In genomic region chr2:227389231-227389630, GRCh38 we compare ENCODE assay signal across 23 cellular contexts. TPM values are rescaled to one million over a fixed set of nuclear protein-coding genes. Genes with fewer than 3 reads are reported as not detected.
A peak's percentile ranks its signal among the peaks of the same experiment; 100 is the strongest.
DNase-seq lines count a peak whose midpoint lies in the region; ATAC-seq and TF ChIP-seq lines count a peak whose summit lies in the region.
"Had no signal": no experiment of that assay in that cellular context is flagged by ENCODE, and none has a peak within 500 bp of the region (broad histone marks: within the 10 kb centered on the region; RNA-seq: fewer than 3 reads in every experiment).

No MANE protein-coding gene starts in this region.

- H3K27me3 ChIP-seq in PC-3 (ENCODE audit: low read length), result no peaks in the 10 kb centered on the region
- H3K27me3 ChIP-seq in adipocyte (replicated peaks; ENCODE audit: control insufficient read depth, insufficient read depth, low read length), result no peaks in the 10 kb centered on the region
- no peaks in the 10 kb centered on the region for H3K27me3 ChIP-seq in foreskin keratinocyte
- H3K27me3 ChIP-seq: BLaER1 treated with 17β-estradiol and CSF1 and Interleukin-3, amounts not matched to agents 10 nM and 100 nM; Peyer's patch had no signal

- H3K9me3 Mint-ChIP-seq in glutamatergic neuron (ENCODE audit: unreplicated experiment), result no peaks in the 10 kb centered on the region
- no peaks in the 10 kb centered on the region for H3K9me3 Mint-ChIP-seq in effector memory CD8-positive, alpha-beta T cell
- H3K9me3 Mint-ChIP-seq: CD4-positive, alpha-beta memory T cell had no signal

- H3K4me3 Mint-ChIP-seq in glutamatergic neuron (ENCODE audit: unreplicated experiment), result no peak overlapping the region
- H3K4me3 Mint-ChIP-seq in effector memory CD8-positive, alpha-beta T cell, result no peak overlapping the region
- H3K4me3 Mint-ChIP-seq: CD4-positive, alpha-beta memory T cell had no signal

- H3K9ac ChIP-seq in PC-3 (ENCODE audit: low read length) (no peak overlapping the region), adipocyte (ENCODE audit: low read length) (peak overlapping the region; percentile 30)
- H3K9ac ChIP-seq: BLaER1 treated with 17β-estradiol and CSF1 and Interleukin-3, amounts not matched to agents 10 nM and 100 nM had no signal

- no peaks in the 10 kb centered on the region for H3K36me3 ChIP-seq in PC-3 (ENCODE audit: low read depth, low read length)
- no peaks in the 10 kb centered on the region for H3K36me3 ChIP-seq in adipocyte (ENCODE audit: control insufficient read depth, insufficient read depth, low read length, severe bottlenecking)
- H3K36me3 ChIP-seq: BLaER1 treated with 17β-estradiol and CSF1 and Interleukin-3, amounts not matched to agents 10 nM and 100 nM; Peyer's patch had no signal

- no peaks in the 10 kb centered on the region for H4K20me1 ChIP-seq in PC-3 (ENCODE audit: low read length)
- H4K20me1 ChIP-seq: BLaER1 treated with 17β-estradiol and CSF1 and Interleukin-3, amounts not matched to agents 10 nM and 100 nM had no signal

- H3K27ac ChIP-seq in PC-3 (ENCODE audit: low read length) (peak overlapping the region; percentile 60), foreskin keratinocyte (peak overlapping the region; percentile 37)
- H3K27ac ChIP-seq: BLaER1 treated with 17β-estradiol and CSF1 and Interleukin-3, amounts not matched to agents 10 nM and 100 nM; Peyer's patch had no signal

- H3K4me1 Mint-ChIP-seq in glutamatergic neuron (ENCODE audit: low read depth, unreplicated experiment), result peaks cover 5% of the 10 kb centered on the region
- peaks cover 0 to 4% of the 10 kb centered on the region in 2 donors for H3K4me1 Mint-ChIP-seq in effector memory CD8-positive, alpha-beta T cell (ENCODE audit: low read depth in 2 of 2)
- H3K4me1 Mint-ChIP-seq: CD4-positive, alpha-beta memory T cell had no signal

- no peak for TF ChIP-seq CTCF in PC-3 (conservative IDR thresholded peaks at IDR 0.05; ENCODE audit: low read depth, low read length)
- no peak for TF ChIP-seq CTCF in foreskin keratinocyte (conservative IDR thresholded peaks at IDR 0.05)
- no peak for TF ChIP-seq CTCF in glutamatergic neuron (IDR thresholded peaks at IDR 0.05; ENCODE audit: partially characterized antibody, unreplicated experiment)

- no peaks in the 10 kb centered on the region for H3F3A ChIP-seq in PC-3 (ENCODE audit: low read length, unreplicated experiment)

- no peaks in the 10 kb centered on the region for H3K36me3 Mint-ChIP-seq in glutamatergic neuron (ENCODE audit: unreplicated experiment)
- no peaks in the 10 kb centered on the region for H3K36me3 Mint-ChIP-seq in effector memory CD8-positive, alpha-beta T cell (ENCODE audit: insufficient read depth)
- H3K36me3 Mint-ChIP-seq: CD4-positive, alpha-beta memory T cell had no signal

- no peak for DNase-seq in PC-3
- no peak for DNase-seq in adipocyte (ENCODE audit: low read depth)
- no peak for DNase-seq in foreskin keratinocyte
- no peak for DNase-seq in epidermal melanocyte (ENCODE audit: insufficient read length, low spot score)
- DNase-seq in glutamatergic neuron, result no peak
- DNase-seq in effector memory CD8-positive, alpha-beta T cell, result no peak
- DNase-seq: ACHN; Caco-2; CD4-positive, alpha-beta memory T cell; DMS 273 treated with DMSO at 0.1 percent for 48 hours; DMS79 treated with DMSO at 0.1 percent for 48 hours; H7; Karpas-422; NCI-H1417 treated with DMSO at 0.1 percent for 48 hours; NCI-H1930; NCI-H510A treated with DMSO at 0.1 percent for 48 hours; NCI-H748 treated with DMSO at 0.1 percent for 48 hours; NK-92 treated with Interleukin-12 subunit alpha and Interleukin-12 subunit beta, amount 100 ng/mL, for 24 hours; Peyer's patch; Right ventricle myocardium superior had no signal

- H3K9me3 ChIP-seq in PC-3 (ENCODE audit: low read length), result no peaks in the 10 kb centered on the region
- H3K9me3 ChIP-seq in adipocyte (ENCODE audit: control insufficient read depth, low read length), result no peaks in the 10 kb centered on the region
- H3K9me3 ChIP-seq: BLaER1 treated with 17β-estradiol and CSF1 and Interleukin-3, amounts not matched to agents 10 nM and 100 nM; Caco-2; Peyer's patch had no signal

- H3K79me2 ChIP-seq in PC-3 (ENCODE audit: low read length), result no peaks in the 10 kb centered on the region

- intact Hi-C loops in PC-3 (cut with micrococcal nuclease), result no loop called here

- no peak overlapping the region for H3K4me2 ChIP-seq in PC-3 (ENCODE audit: low read length)
- H3K4me2 ChIP-seq: BLaER1 treated with 17β-estradiol and CSF1 and Interleukin-3, amounts not matched to agents 10 nM and 100 nM had no signal

- H3K27me3 Mint-ChIP-seq in glutamatergic neuron (ENCODE audit: unreplicated experiment), result peaks cover 2% of the 10 kb centered on the region
- H3K27me3 Mint-ChIP-seq in effector memory CD8-positive, alpha-beta T cell, result peaks cover 13 to 56% of the 10 kb centered on the region in 2 donors
- H3K27me3 Mint-ChIP-seq: CD4-positive, alpha-beta memory T cell had no signal

- H3K4me3 ChIP-seq in PC-3 (ENCODE audit: low read length), result no peak overlapping the region
- peak overlapping the region; percentile 47 for H3K4me3 ChIP-seq in adipocyte (ENCODE audit: low read length)
- H3K4me3 ChIP-seq: BLaER1 treated with 17β-estradiol and CSF1 and Interleukin-3, amounts not matched to agents 10 nM and 100 nM; Peyer's patch had no signal

- POLR2A ChIA-PET in PC-3 (lab: Charles Lee; ENCODE audit: unreplicated experiment), result no interaction called here

- H3K4me1 ChIP-seq in PC-3 (ENCODE audit: insufficient read depth, low read length), result peaks cover 14% of the 10 kb centered on the region
- H3K4me1 ChIP-seq in adipocyte (ENCODE audit: control insufficient read depth, insufficient read depth, low read length), result peaks cover 28% of the 10 kb centered on the region
- no peaks in the 10 kb centered on the region for H3K4me1 ChIP-seq in foreskin keratinocyte

- H3K27ac Mint-ChIP-seq in glutamatergic neuron (ENCODE audit: unreplicated experiment), result no peak overlapping the region
- H3K27ac Mint-ChIP-seq in effector memory CD8-positive, alpha-beta T cell, result no peak overlapping the region
- H3K27ac Mint-ChIP-seq: CD4-positive, alpha-beta memory T cell had no signal

- ATAC-seq in PC-3 (no peak), foreskin keratinocyte (no peak), HG02571 (IDR thresholded peaks at IDR 0.05; ENCODE audit: unreplicated experiment) (no peak)
- no peak for ATAC-seq in effector memory CD8-positive, alpha-beta T cell (replicated peaks)

- CTCF ChIA-PET in PC-3 (lab: Charles Lee), result no interaction called here

- BruUV-seq in PC-3 (replicated peaks; lab: Mats Ljungman, UMichigan), result no TSS peak

- H2AFZ ChIP-seq in PC-3 (ENCODE audit: low read length), result no peak overlapping the region

- H3K9me2 ChIP-seq in PC-3 (replicated peaks; ENCODE audit: low read length), result no peaks in the 10 kb centered on the region

RNA-seq across cellular contexts. Expression of gene SCYGR1, which starts 1.5 kb away (rescaled TPM):
- not detected in 2 replicates for total RNA-seq in PC-3 (2014; rRNA removed)
- total RNA-seq in foreskin keratinocyte, result not detected in 2 replicates
- polyA plus RNA-seq in foreskin keratinocyte, result not detected in 2 replicates
- total RNA-seq in glutamatergic neuron (ENCODE audit: unreplicated experiment), result not detected
- total RNA-seq: Caco-2; CD4-positive, alpha-beta memory T cell; H7; M059J; Peyer's patch; Right ventricle myocardium superior had no signal
- polyA plus RNA-seq: CD4-positive, alpha-beta memory T cell had no signal

RNA-seq across cellular contexts. Expression of gene TM4SF20, which starts 10.1 kb away (rescaled TPM):
- not detected in 2 replicates for total RNA-seq in PC-3 (2014; rRNA removed)
- total RNA-seq in foreskin keratinocyte, result not detected in 2 replicates
- polyA plus RNA-seq in foreskin keratinocyte, result not detected in 2 replicates
- not detected for total RNA-seq in glutamatergic neuron (ENCODE audit: unreplicated experiment)
- total RNA-seq: CD4-positive, alpha-beta memory T cell; H7; M059J; Right ventricle myocardium superior had no signal
- polyA plus RNA-seq: CD4-positive, alpha-beta memory T cell had no signal
